In genomic region chr12:48184549-48184922, GRCh38 we compare ENCODE assay signal across 9 cellular contexts. TPM values are rescaled to one million over a fixed set of nuclear protein-coding genes. Genes with fewer than 3 reads are reported as not detected.
A peak's percentile ranks its signal among the peaks of the same experiment; 100 is the strongest.
DNase-seq lines count a peak whose midpoint lies in the region; ATAC-seq and TF ChIP-seq lines count a peak whose summit lies in the region.
"Had no signal": no experiment of that assay in that cellular context is flagged by ENCODE, and none has a peak within 500 bp of the region (broad histone marks: within the 10 kb centered on the region; RNA-seq: fewer than 3 reads in every experiment).

No MANE protein-coding gene starts in this region.

- H3K4me1 ChIP-seq in iPS-18a (ENCODE audit: control insufficient read depth, low read depth, low read length) = peaks cover 15% of the 10 kb centered on the region
- peaks cover 13 to 18% of the 10 kb centered on the region in 2 donors for H3K4me1 ChIP-seq in gastrocnemius medialis

- ATAC-seq in activated CD8-positive, alpha-beta T cell treated with anti-CD3 and anti-CD28 coated beads for 36 hours = no peak
- ATAC-seq in gastrocnemius medialis = no peak

- DNase-seq in GM13976 (ENCODE audit: low spot score) = peak; percentile 26
- DNase-seq in activated CD8-positive, alpha-beta T cell treated with anti-CD3 and anti-CD28 coated beads for 36 hours = no peak
- DNase-seq in gastrocnemius medialis = no peak
- DNase-seq in foreskin melanocyte = no peak
- DNase-seq in iPS-NIHi11 (ENCODE audit: low spot score) = no peak
- DNase-seq in RPMI8226 = no peak
- no peak for DNase-seq in DMS153 (lab: John Stamatoyannopoulos, UW)
- DNase-seq: NCI-H2171 had no signal

- H3K9me3 Mint-ChIP-seq in activated CD8-positive, alpha-beta T cell treated with anti-CD3 and anti-CD28 coated beads for 36 hours = no peaks in the 10 kb centered on the region

- peaks cover 28% of the 10 kb centered on the region for H3K27me3 Mint-ChIP-seq in activated CD8-positive, alpha-beta T cell treated with anti-CD3 and anti-CD28 coated beads for 36 hours

- H3K27me3 ChIP-seq in iPS-18a (ENCODE audit: control insufficient read depth, insufficient read depth, low read length) = peaks cover 60% of the 10 kb centered on the region
- H3K27me3 ChIP-seq in gastrocnemius medialis = peaks cover 44 to 59% (median 57%) of the 10 kb centered on the region in 3 donors

- H3K36me3 ChIP-seq in iPS-18a (ENCODE audit: control insufficient read depth, low read depth, low read length) = no peaks in the 10 kb centered on the region
- no peaks in the 10 kb centered on the region for H3K36me3 ChIP-seq in gastrocnemius medialis

- no peak overlapping the region for H3K27ac ChIP-seq in iPS-18a (ENCODE audit: low read length)
- peak overlapping the region in 3 of 4 donors; percentile 24 to 56 (median 52) for H3K27ac ChIP-seq in gastrocnemius medialis

- in situ Hi-C loops in GM13976 (cut with MboI; ENCODE audit: low sequenced_read_pairs, unreplicated experiment) (no loop called here), gastrocnemius medialis (cut with MboI; ENCODE audit: low sequenced_read_pairs in 4 of 4) (loop anchor here in 3 of 4 donors (25.0 kb wide), 1 partner anchor 222 kb away; the partner anchor contains the start of gene TMEM106C (in 3 of the 3))

- H3K4me3 ChIP-seq in iPS-18a (ENCODE audit: low read length) (peak overlapping the region; percentile 73), gastrocnemius medialis (peak overlapping the region; percentile 58 to 62 (median 60))

- no peak for TF ChIP-seq CTCF in GM13976 (IDR thresholded peaks at IDR 0.05; ENCODE audit: borderline replicate concordance, control extremely low read depth, extremely low read depth, insufficient read depth, missing control alignments)
- TF ChIP-seq CTCF in activated CD8-positive, alpha-beta T cell treated with anti-CD3 and anti-CD28 coated beads for 36 hours (IDR thresholded peaks at IDR 0.05) = no peak
- TF ChIP-seq CTCF in gastrocnemius medialis (IDR thresholded peaks at IDR 0.05 in 4 of 5, conservative IDR thresholded peaks at IDR 0.05 in 1 of 5) = no peak

- intact Hi-C loops in activated CD8-positive, alpha-beta T cell treated with anti-CD3 and anti-CD28 coated beads for 36 hours (cut with micrococcal nuclease) = loop anchor here (10.0 kb wide), 1 partner anchor 430 kb away; no protein-coding TSS in a partner anchor
- intact Hi-C loops in gastrocnemius medialis (cut with DNase I; ENCODE audit: low total_unique reads) = loop anchor here (5.0 kb wide), 1 partner anchor 217 kb away; no protein-coding TSS in a partner anchor

- H3K9me3 ChIP-seq in iPS-18a (ENCODE audit: control insufficient read depth, low read depth, low read length) = no peaks in the 10 kb centered on the region
- no peaks in the 10 kb centered on the region for H3K9me3 ChIP-seq in gastrocnemius medialis

- peak overlapping the region; percentile 83 for H3K4me3 Mint-ChIP-seq in activated CD8-positive, alpha-beta T cell treated with anti-CD3 and anti-CD28 coated beads for 36 hours

- H3K27ac Mint-ChIP-seq in activated CD8-positive, alpha-beta T cell treated with anti-CD3 and anti-CD28 coated beads for 36 hours = no peak overlapping the region

- POLR2A ChIA-PET in activated CD8-positive, alpha-beta T cell treated with anti-CD3 and anti-CD28 coated beads for 36 hours (lab: Charles Lee) = interaction anchor here (1.1 kb wide), 1 partner anchor 13 kb away, joined by 3 read pairs; no protein-coding TSS in a partner anchor

- CTCF ChIA-PET in activated CD8-positive, alpha-beta T cell treated with anti-CD3 and anti-CD28 coated beads for 36 hours (lab: Charles Lee) = interaction anchor here (0.9 to 1.5 kb wide), 2 partner anchors 16 to 144 kb away, joined by 3 to 4 read pairs; no protein-coding TSS in a partner anchor

- no peak for TF ChIP-seq POLR2A in gastrocnemius medialis (IDR thresholded peaks at IDR 0.05)

- H3K36me3 Mint-ChIP-seq in activated CD8-positive, alpha-beta T cell treated with anti-CD3 and anti-CD28 coated beads for 36 hours (ENCODE audit: low read depth) = no peaks in the 10 kb centered on the region

- no peak overlapping the region for H3K9ac ChIP-seq in iPS-18a (ENCODE audit: low read length)

- peaks cover 16% of the 10 kb centered on the region for H3K4me1 Mint-ChIP-seq in activated CD8-positive, alpha-beta T cell treated with anti-CD3 and anti-CD28 coated beads for 36 hours (ENCODE audit: low read depth)

RNA-seq across cellular contexts. Expression of gene CCDC184, which starts 1.1 kb away (rescaled TPM):
- under 1 TPM; 0.25 to 0.34 TPM for total RNA-seq in activated CD8-positive, alpha-beta T cell treated with anti-CD3 and anti-CD28 coated beads for 36 hours
- total RNA-seq in gastrocnemius medialis = 1 to 10 TPM in 2 of 4 donors, under 1 TPM in 2; 0.38 to 2.0 (median 1.1) TPM

RNA-seq across cellular contexts. Expression of gene OR10AD1, which starts 18.6 kb away (rescaled TPM):
- total RNA-seq in activated CD8-positive, alpha-beta T cell treated with anti-CD3 and anti-CD28 coated beads for 36 hours = not detected
- total RNA-seq in gastrocnemius medialis = not detected

RNA-seq across cellular contexts. Expression of gene ASB8, which starts 27.2 kb away (rescaled TPM):
- total RNA-seq in activated CD8-positive, alpha-beta T cell treated with anti-CD3 and anti-CD28 coated beads for 36 hours = 10 to 100 TPM; 20.9 to 27.2 TPM
- total RNA-seq in gastrocnemius medialis = 100 to 1,000 TPM; 134 to 359 (median 210) TPM

Comparison
In these comparisons a context has a peak if more than half of its experiments do, and no peak if none do; other contexts are left out.
1. RNA of gene ASB8, which starts 27.2 kb away (total RNA-seq): 134 to 359 TPM in gastrocnemius medialis; 20.9 to 27.2 TPM in activated CD8-positive, alpha-beta T cell treated with anti-CD3 and anti-CD28 coated beads for 36 hours; every median in the first group is over 4 times any median in the second.